In the genomic region with DNA sequence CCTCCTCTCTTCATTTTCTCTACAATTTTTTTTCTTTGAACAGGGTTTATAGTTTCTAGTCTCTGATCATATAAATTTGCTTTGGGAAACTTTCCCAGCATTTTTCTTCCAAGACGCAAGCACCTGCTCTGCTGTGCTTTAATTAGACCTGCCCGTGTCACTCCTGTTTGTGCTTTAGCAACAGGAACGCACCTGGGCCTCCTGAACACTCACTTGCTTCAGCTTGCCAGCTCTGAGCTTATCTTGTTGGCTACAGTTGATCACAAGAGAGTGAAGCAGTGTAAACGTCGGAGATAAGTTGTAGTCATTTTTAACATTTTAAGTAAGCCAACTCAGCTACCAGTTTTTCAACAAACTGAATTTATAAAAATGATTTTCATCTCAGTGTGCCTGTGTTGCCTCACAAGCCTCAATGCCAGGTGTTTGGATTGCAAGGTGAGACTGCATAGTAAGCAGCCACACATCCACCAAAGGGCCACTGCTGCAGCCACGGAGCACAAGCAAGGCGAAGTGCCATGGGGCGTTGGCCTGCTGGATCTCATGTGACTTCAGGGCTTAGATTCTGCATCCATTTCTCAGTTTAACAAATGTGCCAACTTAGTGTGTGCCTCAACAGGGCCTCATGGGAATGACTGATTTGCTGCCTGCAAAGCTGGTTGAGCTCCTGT, we compare ENCODE assay signal across 26 cellular contexts.
"Had no signal": no experiment of that assay in that cellular context is flagged by ENCODE, and none has a peak within 500 bp of the region (broad histone marks: within the 10 kb centered on the region; RNA-seq: fewer than 3 reads in every experiment).

No MANE protein-coding gene starts in this region.

- H3K36me3 Mint-ChIP-seq: activated CD8-positive, alpha-beta memory T cell treated with anti-CD3 and anti-CD28 coated beads, Interleukin-2, amount 10 ng/mL, durations not matched to agents 7 days and 5 days; activated naive CD4-positive, alpha-beta T cell treated with anti-CD3 and anti-CD28 coated beads, Interleukin-2, amount 50 U/mL, for 72 hours; stimulated activated effector memory CD8-positive, alpha-beta T cell treated with anti-CD3 and anti-CD28 coated beads, Interleukin-12 subunit alpha, Interleukin-12 subunit beta, amount 100 ng/mL, for 72 hours; T-cell had no signal

- H3K4me1 Mint-ChIP-seq: activated CD4-positive, alpha-beta T cell treated with anti-CD3 and anti-CD28 coated beads, Interleukin-2, amount 10 ng/mL, durations not matched to agents 7 days and 5 days; activated CD8-positive, alpha-beta memory T cell treated with anti-CD3 and anti-CD28 coated beads, Interleukin-2, amount 10 ng/mL, durations not matched to agents 7 days and 5 days; immature natural killer cell; stimulated activated effector memory CD8-positive, alpha-beta T cell treated with anti-CD3 and anti-CD28 coated beads, Interleukin-12 subunit alpha, Interleukin-12 subunit beta, amount 100 ng/mL, for 72 hours; T-cell had no signal

- H3K9me3 Mint-ChIP-seq: activated CD8-positive, alpha-beta T cell treated with anti-CD3 and anti-CD28 coated beads for 36 hours; endodermal cell; immature natural killer cell; nephron progenitor cell had no signal

- ATAC-seq: activated CD8-positive, alpha-beta memory T cell treated with anti-CD3 and anti-CD28 coated beads, Interleukin-2, amount 10 ng/mL, durations not matched to agents 7 days and 5 days; activated CD8-positive, alpha-beta T cell treated with anti-CD3 and anti-CD28 coated beads for 36 hours; activated naive CD4-positive, alpha-beta T cell treated with anti-CD3 and anti-CD28 coated beads, Interleukin-2, amount 50 U/mL, for 72 hours; foreskin keratinocyte; psoas muscle; right cardiac atrium; stimulated activated effector memory CD8-positive, alpha-beta T cell treated with anti-CD3 and anti-CD28 coated beads, Interleukin-12 subunit alpha, Interleukin-12 subunit beta, amount 100 ng/mL, for 72 hours; T-cell had no signal

- DNase-seq: activated CD4-positive, alpha-beta T cell treated with anti-CD3 and anti-CD28 coated beads, Interleukin-2, amount 10 ng/mL, durations not matched to agents 7 days and 5 days; activated CD4-positive, CD25-positive, alpha-beta regulatory T cell treated with anti-CD3 and anti-CD28 coated beads, Interleukin-2, amount 50 U/mL, for 72 hours; activated CD8-positive, alpha-beta memory T cell treated with anti-CD3 and anti-CD28 coated beads, Interleukin-2, amount 10 ng/mL, durations not matched to agents 7 days and 5 days; activated CD8-positive, alpha-beta T cell treated with anti-CD3 and anti-CD28 coated beads for 36 hours; activated effector memory CD4-positive, alpha-beta T cell treated with anti-CD3 and anti-CD28 coated beads, Interleukin-2, amount 50 U/mL, for 16 hours; activated T-cell treated with anti-CD3 and anti-CD28 coated beads for 4 hours; cortex of kidney; endodermal cell; immature natural killer cell; left ventricle myocardium inferior; nephron progenitor cell; nucleus accumbens; psoas muscle; right cardiac atrium; stimulated activated CD4-positive, alpha-beta T cell treated with anti-CD3 and anti-CD28 coated beads, Interleukin-2, amount 100 ng/mL, for 24 hours; T-cell; transverse colon; WERI-Rb-1 had no signal

- H3K27me3 ChIP-seq: foreskin keratinocyte, hepatocyte, transverse colon, vagina had no signal

- H3K27ac ChIP-seq: foreskin keratinocyte, hepatocyte, left ventricle myocardium inferior, psoas muscle, transverse colon, vagina, WERI-Rb-1 had no signal

- H3K9me3 ChIP-seq: left ventricle myocardium inferior, psoas muscle, transverse colon, vagina had no signal

- H3K4me3 Mint-ChIP-seq: activated CD4-positive, alpha-beta T cell treated with anti-CD3 and anti-CD28 coated beads, Interleukin-2, amount 10 ng/mL, durations not matched to agents 7 days and 5 days; activated CD8-positive, alpha-beta memory T cell treated with anti-CD3 and anti-CD28 coated beads, Interleukin-2, amount 10 ng/mL, durations not matched to agents 7 days and 5 days; activated CD8-positive, alpha-beta T cell treated with anti-CD3 and anti-CD28 coated beads for 36 hours; endodermal cell; immature natural killer cell; nephron progenitor cell; stimulated activated effector memory CD8-positive, alpha-beta T cell treated with anti-CD3 and anti-CD28 coated beads, Interleukin-12 subunit alpha, Interleukin-12 subunit beta, amount 100 ng/mL, for 72 hours; T-cell; T-helper 2 cell treated with Interferon-gamma antibody and Interleukin-4, amounts not matched to agents 5 μg/mL and 100 μg/mL, for 36 hours had no signal

- H3K4me2 ChIP-seq: hepatocyte had no signal

- H3K4me3 ChIP-seq: hepatocyte, left ventricle myocardium inferior, psoas muscle, transverse colon, vagina had no signal

- H3K27ac Mint-ChIP-seq: activated CD4-positive, alpha-beta T cell treated with anti-CD3 and anti-CD28 coated beads, Interleukin-2, amount 10 ng/mL, durations not matched to agents 7 days and 5 days; activated CD8-positive, alpha-beta memory T cell treated with anti-CD3 and anti-CD28 coated beads, Interleukin-2, amount 10 ng/mL, durations not matched to agents 7 days and 5 days; activated CD8-positive, alpha-beta T cell treated with anti-CD3 and anti-CD28 coated beads for 36 hours; endodermal cell; nephron progenitor cell; stimulated activated effector memory CD8-positive, alpha-beta T cell treated with anti-CD3 and anti-CD28 coated beads, Interleukin-12 subunit alpha, Interleukin-12 subunit beta, amount 100 ng/mL, for 72 hours; T-cell; T-helper 2 cell treated with Interferon-gamma antibody and Interleukin-4, amounts not matched to agents 5 μg/mL and 100 μg/mL, for 36 hours had no signal

- FAIRE-seq: astrocyte, bronchial epithelial cell had no signal

- H2AFZ ChIP-seq: hepatocyte had no signal

- H3K27me3 Mint-ChIP-seq: activated CD4-positive, alpha-beta T cell treated with anti-CD3 and anti-CD28 coated beads, Interleukin-2, amount 10 ng/mL, durations not matched to agents 7 days and 5 days; activated CD8-positive, alpha-beta T cell treated with anti-CD3 and anti-CD28 coated beads for 36 hours had no signal

- H3K4me1 ChIP-seq: foreskin keratinocyte had no signal
